In the genomic region with DNA sequence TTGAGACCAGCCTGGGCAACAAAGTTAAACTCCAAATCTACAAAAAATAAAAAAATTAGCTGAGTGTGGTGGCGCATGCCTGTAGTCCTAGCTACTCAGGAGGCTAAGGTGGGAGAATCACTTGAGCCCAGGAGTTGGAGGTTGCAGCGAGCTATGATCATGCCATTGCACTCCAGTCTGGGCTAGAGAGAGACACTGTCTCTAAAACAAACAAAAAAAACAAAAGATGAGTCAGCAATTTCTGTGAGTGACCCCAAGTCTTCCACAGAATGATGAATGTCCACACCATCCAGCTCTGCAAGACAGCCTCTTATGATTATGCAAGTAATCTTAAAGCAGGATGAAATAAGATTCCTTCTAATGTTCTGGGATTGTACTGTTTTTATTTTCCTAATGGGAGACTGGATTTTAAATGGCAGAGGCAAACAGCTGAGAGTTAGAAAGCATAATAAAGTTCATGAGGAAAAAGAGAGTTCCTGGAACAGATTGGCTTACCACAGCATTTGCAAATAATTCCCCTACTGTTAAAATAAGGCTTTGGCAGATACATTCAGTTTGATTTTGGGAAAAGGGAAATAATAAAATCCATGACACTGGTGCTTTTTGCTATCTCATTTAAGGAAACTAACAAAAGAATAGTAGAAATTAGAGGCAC, we compare ENCODE assay signal across 20 cellular contexts. TPM values are rescaled to one million over a fixed set of nuclear protein-coding genes. Genes with fewer than 3 reads are reported as not detected.
DNase-seq lines count a peak whose midpoint lies in the region; TF ChIP-seq lines count a peak whose summit lies in the region.
"Had no signal": no experiment of that assay in that cellular context is flagged by ENCODE, and none has a peak within 500 bp of the region (broad histone marks: within the 10 kb centered on the region; RNA-seq: fewer than 3 reads in every experiment).

No MANE protein-coding gene starts in this region.

- H3K4me2 ChIP-seq in smooth muscle cell: no peak overlapping the region

- no peaks in the 10 kb centered on the region for H3K27me3 ChIP-seq in smooth muscle cell (ENCODE audit: low read depth)
- H3K27me3 ChIP-seq: gastrocnemius medialis, neutrophil, sigmoid colon had no signal

- H3F3A ChIP-seq in smooth muscle cell (ENCODE audit: low read depth): no peaks in the 10 kb centered on the region

- no peak overlapping the region for H3K27ac ChIP-seq in smooth muscle cell (ENCODE audit: low read depth)
- H3K27ac ChIP-seq: gastrocnemius medialis, neutrophil had no signal

- peak overlapping the region; percentile 71 to 81 (median 81) for H3K27ac Mint-ChIP-seq in nephron
- H3K27ac Mint-ChIP-seq: activated naive CD4-positive, alpha-beta T cell treated with anti-CD3 and anti-CD28 coated beads, Interleukin-2, amount 10 ng/mL, durations not matched to agents 7 days and 5 days; H9 had no signal

- TF ChIP-seq CTCF in NB4 (IDR thresholded peaks at IDR 0.05; ENCODE audit: low read depth, low read length) (no peak), cardiac fibroblast (IDR thresholded peaks at IDR 0.05; ENCODE audit: low read depth, low read length) (no peak), nephron (IDR thresholded peaks at IDR 0.05; ENCODE audit: unreplicated experiment in 3 of 3) (no peak), smooth muscle cell (IDR thresholded peaks at IDR 0.05; ENCODE audit: borderline replicate concordance, insufficient read depth, poor library complexity, severe bottlenecking) (no peak)

- DNase-seq in EL (peak; percentile 1), NB4 (ENCODE audit: low read depth) (peak; percentile 33), cardiac fibroblast (ENCODE audit: low read depth in 2 of 2) (peak; percentile 23 to 25), head of caudate nucleus (no peak), smooth muscle cell (lab: John Stamatoyannopoulos, UW; ENCODE audit: unreplicated experiment) (no peak)
- DNase-seq in stimulated activated CD4-positive, alpha-beta T cell treated with anti-CD3 and anti-CD28 coated beads, Interleukin-4, amount 100 ng/mL, for 4 hours: no peak
- DNase-seq: activated CD4-positive, alpha-beta T cell treated with anti-CD3 and anti-CD28 coated beads for 1 hour; activated CD8-positive, alpha-beta memory T cell treated with anti-CD3 and anti-CD28 coated beads, Interleukin-2, amount 50 U/mL, for 48 hours; activated naive CD4-positive, alpha-beta T cell treated with anti-CD3 and anti-CD28 coated beads, Interleukin-2, amount 10 ng/mL, durations not matched to agents 7 days and 5 days; gastrocnemius medialis; H9; NCI-H1694 treated with DMSO at 0.1 percent for 48 hours; NCI-H510A treated with DMSO at 0.1 percent for 48 hours; sigmoid colon; stimulated activated CD4-positive, alpha-beta T cell treated with anti-CD3 and anti-CD28 coated beads, Interleukin-4, amount 100 ng/mL, for 24 hours; T-helper 1 cell had no signal

- H3K4me3 ChIP-seq in NB4 (ENCODE audit: low read depth, low read length) (no peak overlapping the region), cardiac fibroblast (replicated peaks in 1 of 2; ENCODE audit: low read depth in 2 of 2, low read length in 2 of 2) (no peak overlapping the region), smooth muscle cell (no peak overlapping the region)
- H3K4me3 ChIP-seq: gastrocnemius medialis, GM12878, sigmoid colon had no signal

- no peaks in the 10 kb centered on the region for H3K36me3 Mint-ChIP-seq in nephron (ENCODE audit: low read depth)
- H3K36me3 Mint-ChIP-seq: activated naive CD4-positive, alpha-beta T cell treated with anti-CD3 and anti-CD28 coated beads, Interleukin-2, amount 10 ng/mL, durations not matched to agents 7 days and 5 days; CD14-positive monocyte had no signal

- no peak for TF ChIP-seq POLR2A in NB4 (IDR thresholded peaks at IDR 0.05; ENCODE audit: extremely low read depth, insufficient read length)

- H3K9ac ChIP-seq in smooth muscle cell (ENCODE audit: low read depth): no peak overlapping the region

- peaks cover 17% of the 10 kb centered on the region for H3K9me3 Mint-ChIP-seq in nephron
- H3K9me3 Mint-ChIP-seq: activated naive CD4-positive, alpha-beta T cell treated with anti-CD3 and anti-CD28 coated beads, Interleukin-2, amount 10 ng/mL, durations not matched to agents 7 days and 5 days had no signal

- H3K79me2 ChIP-seq in smooth muscle cell (ENCODE audit: low read depth): no peaks in the 10 kb centered on the region

- H3K9me3 ChIP-seq in smooth muscle cell (replicated peaks; ENCODE audit: low read depth): no peaks in the 10 kb centered on the region
- H3K9me3 ChIP-seq: gastrocnemius medialis, neutrophil had no signal

- no peaks in the 10 kb centered on the region for H4K20me1 ChIP-seq in smooth muscle cell (ENCODE audit: low read depth)

- no peak overlapping the region for H2AFZ ChIP-seq in smooth muscle cell (ENCODE audit: low read depth)

- H3K4me1 Mint-ChIP-seq in nephron: peaks cover 29% of the 10 kb centered on the region
- H3K4me1 Mint-ChIP-seq: activated naive CD4-positive, alpha-beta T cell treated with anti-CD3 and anti-CD28 coated beads, Interleukin-2, amount 10 ng/mL, durations not matched to agents 7 days and 5 days had no signal

- H3K36me3 ChIP-seq in smooth muscle cell (ENCODE audit: low read depth): no peaks in the 10 kb centered on the region
- H3K36me3 ChIP-seq: gastrocnemius medialis, neutrophil, sigmoid colon had no signal

- H3K4me1 ChIP-seq in smooth muscle cell (ENCODE audit: low read depth): no peaks in the 10 kb centered on the region
- H3K4me1 ChIP-seq: gastrocnemius medialis, sigmoid colon had no signal

- H3K4me3 Mint-ChIP-seq in nephron: no peak overlapping the region
- H3K4me3 Mint-ChIP-seq: activated naive CD4-positive, alpha-beta T cell treated with anti-CD3 and anti-CD28 coated beads, Interleukin-2, amount 10 ng/mL, durations not matched to agents 7 days and 5 days; CD14-positive monocyte; H9 had no signal

- WGBS in smooth muscle cell (ENCODE audit: low lambda C conversion rate): 95% methylated on average over 2 of the region's 2 CpGs

- intact Hi-C loops in head of caudate nucleus (cut with DNase I): no loop called here

- no peaks in the 10 kb centered on the region for H3K27me3 Mint-ChIP-seq in nephron (ENCODE audit: low read depth)

RNA-seq across cellular contexts. Expression of a gene that starts 18.9 kb away (rescaled TPM):
- 3.5 and 4.4 TPM in 2 replicates for total RNA-seq in smooth muscle cell
- 3.4 and 6.1 TPM in 2 replicates for polyA plus RNA-seq in smooth muscle cell

Comparison
In these comparisons a context has a peak if more than half of its experiments do, and no peak if none do; other contexts are left out.
1. DNase-seq: peak in EL (single experiment), NB4 (single experiment) and cardiac fibroblast (2 of 2); none in head of caudate nucleus (0 of 42), stimulated activated CD4-positive, alpha-beta T cell treated with anti-CD3 and anti-CD28 coated beads, Interleukin-4, amount 100 ng/mL, for 4 hours (0 of 2) and smooth muscle cell (single experiment).